Comparison of ENCODE assay signal across 27 cellular contexts in genomic region chrX:29254515-29254914, GRCh38.
"Had no signal": no experiment of that assay in that cellular context is flagged by ENCODE, and none has a peak within 500 bp of the region (broad histone marks: within the 10 kb centered on the region; RNA-seq: fewer than 3 reads in every experiment).

No MANE protein-coding gene starts in this region.

- H3K4me3 Mint-ChIP-seq: dendritic cell treated with granulocyte-macrophage colony-stimulating factor and Interleukin-4, amounts not matched to agents 40 ng/mL and 50 ng/mL, for 4 days; effector memory CD8-positive, alpha-beta T cell; endodermal cell had no signal

- H3K27me3 Mint-ChIP-seq: dendritic cell treated with granulocyte-macrophage colony-stimulating factor and Interleukin-4, amounts not matched to agents 40 ng/mL and 50 ng/mL, for 4 days; effector memory CD8-positive, alpha-beta T cell had no signal

- H3K27me3 ChIP-seq: colonic mucosa, esophagus muscularis mucosa, esophagus squamous epithelium, foreskin keratinocyte, gastrocnemius medialis, gastroesophageal sphincter, heart left ventricle, heart right ventricle had no signal

- H3K27ac Mint-ChIP-seq: dendritic cell treated with granulocyte-macrophage colony-stimulating factor and Interleukin-4, amounts not matched to agents 40 ng/mL and 50 ng/mL, for 4 days; effector memory CD8-positive, alpha-beta T cell; endodermal cell had no signal

- H3K4me1 ChIP-seq: colonic mucosa, esophagus squamous epithelium, foreskin keratinocyte, gastrocnemius medialis, gastroesophageal sphincter, heart right ventricle had no signal

- ATAC-seq: effector memory CD8-positive, alpha-beta T cell; esophagus mucosa; foreskin keratinocyte; gastrocnemius medialis; gastroesophageal sphincter; heart left ventricle; heart right ventricle had no signal

- H3K9me3 Mint-ChIP-seq: dendritic cell treated with granulocyte-macrophage colony-stimulating factor and Interleukin-4, amounts not matched to agents 40 ng/mL and 50 ng/mL, for 4 days; effector memory CD8-positive, alpha-beta T cell had no signal

- FAIRE-seq: endometrium, endothelial cell of umbilical vein had no signal

- DNase-seq: colonic mucosa; cortex of kidney; dermis blood vessel endothelial cell; dorsolateral prefrontal cortex; effector CD4-positive, alpha-beta T cell; effector CD8-positive, alpha-beta T cell; effector memory CD4-positive, alpha-beta T cell; effector memory CD8-positive, alpha-beta T cell; endodermal cell; erythroblast; esophagus squamous epithelium; foreskin fibroblast; foreskin keratinocyte; foreskin melanocyte; gastrocnemius medialis; glutamatergic neuron; head of caudate nucleus; heart left ventricle; heart right ventricle had no signal

- H3K4me3 ChIP-seq: colonic mucosa, coronary artery, dorsolateral prefrontal cortex, esophagus muscularis mucosa, esophagus squamous epithelium, gastrocnemius medialis, gastroesophageal sphincter, heart left ventricle, heart right ventricle had no signal

- H3K27ac ChIP-seq: colonic mucosa, coronary artery, dorsolateral prefrontal cortex, epithelial cell of prostate, esophagus muscularis mucosa, esophagus squamous epithelium, foreskin keratinocyte, gastrocnemius medialis, gastroesophageal sphincter, heart left ventricle, heart right ventricle had no signal

- H3K36me3 ChIP-seq: colonic mucosa, esophagus muscularis mucosa, esophagus squamous epithelium, gastrocnemius medialis, gastroesophageal sphincter, heart left ventricle, heart right ventricle had no signal

- H3K9me3 ChIP-seq: colonic mucosa, esophagus muscularis mucosa, esophagus squamous epithelium, gastroesophageal sphincter, heart left ventricle, heart right ventricle had no signal
